Comparison of ENCODE assay signal across 9 cellular contexts in genomic region chr4:166324321-166324720, GRCh38.
DNase-seq lines count a peak whose midpoint lies in the region; ATAC-seq and TF ChIP-seq lines count a peak whose summit lies in the region.
"Had no signal": no experiment of that assay in that cellular context is flagged by ENCODE, and none has a peak within 500 bp of the region (broad histone marks: within the 10 kb centered on the region; RNA-seq: fewer than 3 reads in every experiment).

No MANE protein-coding gene starts in this region.

- H3K27me3 ChIP-seq in WERI-Rb-1 (ENCODE audit: insufficient read depth, low read depth, severe bottlenecking) = no peaks in the 10 kb centered on the region
- H3K27me3 ChIP-seq: sigmoid colon had no signal

- H3K27ac Mint-ChIP-seq in nephron progenitor cell = no peak overlapping the region
- H3K27ac Mint-ChIP-seq: activated naive CD4-positive, alpha-beta T cell treated with anti-CD3 and anti-CD28 coated beads, Interleukin-2, amount 50 U/mL, for 72 hours had no signal

- TF ChIP-seq CTCF in WERI-Rb-1 (IDR thresholded peaks at IDR 0.05; ENCODE audit: low read depth, low read length) = peak; percentile 68
- peak; percentile 53 for TF ChIP-seq CTCF in nephron progenitor cell (IDR thresholded peaks at IDR 0.05)

- no peaks in the 10 kb centered on the region for H3K9me3 ChIP-seq in WERI-Rb-1 (ENCODE audit: severe bottlenecking)
- H3K9me3 ChIP-seq: sigmoid colon had no signal

- no peaks in the 10 kb centered on the region for H3K36me3 Mint-ChIP-seq in nephron progenitor cell (ENCODE audit: low read depth)
- H3K36me3 Mint-ChIP-seq: activated naive CD4-positive, alpha-beta T cell treated with anti-CD3 and anti-CD28 coated beads, Interleukin-2, amount 50 U/mL, for 72 hours had no signal

- TF ChIP-seq POLR2A in GM18505 (IDR thresholded peaks at IDR 0.05; ENCODE audit: borderline replicate concordance, extremely low read depth, insufficient read depth, insufficient read length) = no peak

- H3K27me3 Mint-ChIP-seq in nephron progenitor cell (ENCODE audit: low read depth, poor library complexity) = no peaks in the 10 kb centered on the region

- DNase-seq in HuH-7 (ENCODE audit: low spot score) = peak; percentile 0
- DNase-seq in WERI-Rb-1 = peak; percentile 70
- peak; percentile 35 for DNase-seq in nephron progenitor cell
- no peak for DNase-seq in effector CD4-positive, alpha-beta T cell
- DNase-seq: sigmoid colon had no signal

- ATAC-seq in GM18505 (IDR thresholded peaks at IDR 0.05; ENCODE audit: unreplicated experiment) = peak; percentile 59
- no peak for ATAC-seq in GM19035 (IDR thresholded peaks at IDR 0.05; ENCODE audit: unreplicated experiment)
- no peak for ATAC-seq in GM21423 (IDR thresholded peaks at IDR 0.05; ENCODE audit: unreplicated experiment)
- ATAC-seq: activated naive CD4-positive, alpha-beta T cell treated with anti-CD3 and anti-CD28 coated beads, Interleukin-2, amount 50 U/mL, for 72 hours had no signal

- no peak overlapping the region for H3K4me3 ChIP-seq in WERI-Rb-1 (ENCODE audit: low read depth, low read length)
- H3K4me3 ChIP-seq: sigmoid colon had no signal

- no peak overlapping the region for H3K27ac ChIP-seq in WERI-Rb-1
- H3K27ac ChIP-seq: sigmoid colon had no signal

- H3K4me3 Mint-ChIP-seq in nephron progenitor cell = no peak overlapping the region

- no peaks in the 10 kb centered on the region for H3K36me3 ChIP-seq in WERI-Rb-1
- H3K36me3 ChIP-seq: sigmoid colon had no signal

- H3K9me3 Mint-ChIP-seq in nephron progenitor cell = no peaks in the 10 kb centered on the region

- H3K4me1 Mint-ChIP-seq in nephron progenitor cell = no peaks in the 10 kb centered on the region
